20 cellular contexts compared by ENCODE assay signal in genomic region chr5:102903074-102903871, GRCh38.
DNase-seq lines count a peak whose midpoint lies in the region; ATAC-seq and TF ChIP-seq lines count a peak whose summit lies in the region.
"Had no signal": no experiment of that assay in that cellular context is flagged by ENCODE, and none has a peak within 500 bp of the region (broad histone marks: within the 10 kb centered on the region; RNA-seq: fewer than 3 reads in every experiment).

No MANE protein-coding gene starts in this region.

- no peak overlapping the region for H3K4me3 Mint-ChIP-seq in activated T-helper 2 cell treated with anti-CD3 and anti-CD28 coated beads, Interferon-gamma antibody, Interleukin-2, Interleukin-4, amounts not matched to agents 10 μg/mL and 5 μg/mL and 100 μg/mL, durations not matched to agents 14 hours and 24 hours and 36 hours (ENCODE audit: low read depth)
- H3K4me3 Mint-ChIP-seq: CD8-positive, alpha-beta memory T cell; naive thymus-derived CD4-positive, alpha-beta T cell had no signal

- H3K27me3 ChIP-seq in heart left ventricle (no peaks in the 10 kb centered on the region), right atrium auricular region (no peaks in the 10 kb centered on the region)
- H3K27me3 ChIP-seq: ascending aorta, gastroesophageal sphincter, Peyer's patch had no signal

- no peak overlapping the region for H3K27ac Mint-ChIP-seq in activated T-helper 2 cell treated with anti-CD3 and anti-CD28 coated beads, Interferon-gamma antibody, Interleukin-2, Interleukin-4, amounts not matched to agents 10 μg/mL and 5 μg/mL and 100 μg/mL, durations not matched to agents 14 hours and 24 hours and 36 hours
- H3K27ac Mint-ChIP-seq: CD8-positive, alpha-beta memory T cell; naive thymus-derived CD4-positive, alpha-beta T cell had no signal

- H3K4me1 ChIP-seq in heart left ventricle, result peaks cover 0 to 41% (median 14%) of the 10 kb centered on the region in 12 donors
- H3K4me1 ChIP-seq in right atrium auricular region, result peaks cover 0 to 36% of the 10 kb centered on the region in 2 donors
- H3K4me1 ChIP-seq: Peyer's patch had no signal

- intact Hi-C loops in heart left ventricle (cut with DNase I), result no loop called here
- intact Hi-C loops in activated T-helper 2 cell treated with anti-CD3 and anti-CD28 coated beads, Interferon-gamma antibody, Interleukin-2, Interleukin-4, amounts not matched to agents 10 μg/mL and 5 μg/mL and 100 μg/mL, durations not matched to agents 14 hours and 24 hours and 36 hours (cut with micrococcal nuclease), result no loop called here

- no peaks in the 10 kb centered on the region for H3K36me3 Mint-ChIP-seq in activated T-helper 2 cell treated with anti-CD3 and anti-CD28 coated beads, Interferon-gamma antibody, Interleukin-2, Interleukin-4, amounts not matched to agents 10 μg/mL and 5 μg/mL and 100 μg/mL, durations not matched to agents 14 hours and 24 hours and 36 hours (ENCODE audit: low read depth)

- peak overlapping the region in 1 of 12 donors; percentile 20 for H3K27ac ChIP-seq in heart left ventricle
- H3K27ac ChIP-seq in right atrium auricular region, result peak overlapping the region in 1 of 2 donors; percentile 20
- H3K27ac ChIP-seq: ascending aorta, gastroesophageal sphincter, KMS-11, Peyer's patch had no signal

- in situ Hi-C loops in astrocyte of the spinal cord (cut with HindIII; ENCODE audit: low sequenced_read_pairs), result no loop called here

- no peak for DNase-seq in heart left ventricle
- DNase-seq in right atrium auricular region (ENCODE audit: low spot score), result no peak
- DNase-seq in NCI-H2029 (lab: John Stamatoyannopoulos, UW), result peak; percentile 18
- DNase-seq in astrocyte of the spinal cord (ENCODE audit: low read depth, low spot score), result peak; percentile 29
- DNase-seq in renal cortical epithelial cell (ENCODE audit: low read depth), result peak; percentile 67
- no peak for DNase-seq in activated T-helper 2 cell treated with anti-CD3 and anti-CD28 coated beads, Interferon-gamma antibody, Interleukin-2, Interleukin-4, amounts not matched to agents 10 μg/mL and 5 μg/mL and 100 μg/mL, durations not matched to agents 14 hours and 24 hours and 36 hours (ENCODE audit: low spot score)
- DNase-seq: activated CD4-positive, alpha-beta T cell treated with anti-CD3 and anti-CD28 coated beads, Interleukin-2, amount 50 U/mL, for 1 hour; activated naive CD4-positive, alpha-beta T cell treated with Interleukin-2 at 50 U/mL for 16 hours; CD8-positive, alpha-beta memory T cell; cortex of kidney; naive thymus-derived CD4-positive, alpha-beta T cell; NCI-H524 treated with DMSO at 0.1 percent for 48 hours; Peyer's patch; posterior cingulate gyrus had no signal

- H3K4me3 ChIP-seq in heart left ventricle (no peak overlapping the region), right atrium auricular region (no peak overlapping the region), astrocyte of the spinal cord (ENCODE audit: low read depth, low read length) (no peak overlapping the region)
- H3K4me3 ChIP-seq: ascending aorta, gastroesophageal sphincter, lung, Peyer's patch had no signal

- H3K36me3 ChIP-seq in heart left ventricle (peaks cover 0 to 7% (median 0%) of the 10 kb centered on the region in 9 donors), right atrium auricular region (peaks cover 3% of the 10 kb centered on the region)
- H3K36me3 ChIP-seq: ascending aorta, gastroesophageal sphincter, Peyer's patch had no signal

- TF ChIP-seq POLR2A in heart left ventricle (IDR thresholded peaks at IDR 0.05), result no peak

- no peak for TF ChIP-seq CTCF in heart left ventricle (IDR thresholded peaks at IDR 0.05)
- no peak for TF ChIP-seq CTCF in right atrium auricular region (IDR thresholded peaks at IDR 0.05)
- no peak for TF ChIP-seq CTCF in astrocyte of the spinal cord (IDR thresholded peaks at IDR 0.05; ENCODE audit: low read depth, low read length)

- 48 to 56% (median 52%) methylated on average over 7 of the region's 7 CpGs for WGBS in heart left ventricle, 4 donors

- H3K27me3 Mint-ChIP-seq in activated T-helper 2 cell treated with anti-CD3 and anti-CD28 coated beads, Interferon-gamma antibody, Interleukin-2, Interleukin-4, amounts not matched to agents 10 μg/mL and 5 μg/mL and 100 μg/mL, durations not matched to agents 14 hours and 24 hours and 36 hours (ENCODE audit: low read depth), result no peaks in the 10 kb centered on the region
- H3K27me3 Mint-ChIP-seq: CD8-positive, alpha-beta memory T cell; naive thymus-derived CD4-positive, alpha-beta T cell had no signal

- no peaks in the 10 kb centered on the region for H3K4me1 Mint-ChIP-seq in activated T-helper 2 cell treated with anti-CD3 and anti-CD28 coated beads, Interferon-gamma antibody, Interleukin-2, Interleukin-4, amounts not matched to agents 10 μg/mL and 5 μg/mL and 100 μg/mL, durations not matched to agents 14 hours and 24 hours and 36 hours (ENCODE audit: low read depth)
- H3K4me1 Mint-ChIP-seq: naive thymus-derived CD4-positive, alpha-beta T cell had no signal

- peaks cover 0 to 8% (median 0%) of the 10 kb centered on the region in 12 donors for H3K9me3 ChIP-seq in heart left ventricle
- H3K9me3 ChIP-seq in right atrium auricular region, result no peaks in the 10 kb centered on the region
- H3K9me3 ChIP-seq: ascending aorta, gastroesophageal sphincter, Peyer's patch had no signal

- ATAC-seq in heart left ventricle, result peak in 3 of 4 donors; percentile 36 to 74 (median 68)
- ATAC-seq in GM19467 (IDR thresholded peaks at IDR 0.05; ENCODE audit: unreplicated experiment), result no peak
- no peak for ATAC-seq in GM18502 (IDR thresholded peaks at IDR 0.05; ENCODE audit: poor library complexity, unreplicated experiment)
- ATAC-seq: gastroesophageal sphincter; naive thymus-derived CD4-positive, alpha-beta T cell had no signal

- H3K9me3 Mint-ChIP-seq in activated T-helper 2 cell treated with anti-CD3 and anti-CD28 coated beads, Interferon-gamma antibody, Interleukin-2, Interleukin-4, amounts not matched to agents 10 μg/mL and 5 μg/mL and 100 μg/mL, durations not matched to agents 14 hours and 24 hours and 36 hours, result no peaks in the 10 kb centered on the region

Comparison
In these comparisons a context has a peak if more than half of its experiments do, and no peak if none do; other contexts are left out.
1. ATAC-seq: peak in heart left ventricle (3 of 4); none in GM19467 (single experiment) and GM18502 (single experiment).
2. DNase-seq: peak in NCI-H2029 (single experiment), astrocyte of the spinal cord (single experiment) and renal cortical epithelial cell (single experiment); none in heart left ventricle (0 of 5), right atrium auricular region (single experiment) and activated T-helper 2 cell treated with anti-CD3 and anti-CD28 coated beads, Interferon-gamma antibody, Interleukin-2, Interleukin-4, amounts not matched to agents 10 μg/mL and 5 μg/mL and 100 μg/mL, durations not matched to agents 14 hours and 24 hours and 36 hours (single experiment).